8 cellular contexts compared by ENCODE assay signal in the genomic region with DNA sequence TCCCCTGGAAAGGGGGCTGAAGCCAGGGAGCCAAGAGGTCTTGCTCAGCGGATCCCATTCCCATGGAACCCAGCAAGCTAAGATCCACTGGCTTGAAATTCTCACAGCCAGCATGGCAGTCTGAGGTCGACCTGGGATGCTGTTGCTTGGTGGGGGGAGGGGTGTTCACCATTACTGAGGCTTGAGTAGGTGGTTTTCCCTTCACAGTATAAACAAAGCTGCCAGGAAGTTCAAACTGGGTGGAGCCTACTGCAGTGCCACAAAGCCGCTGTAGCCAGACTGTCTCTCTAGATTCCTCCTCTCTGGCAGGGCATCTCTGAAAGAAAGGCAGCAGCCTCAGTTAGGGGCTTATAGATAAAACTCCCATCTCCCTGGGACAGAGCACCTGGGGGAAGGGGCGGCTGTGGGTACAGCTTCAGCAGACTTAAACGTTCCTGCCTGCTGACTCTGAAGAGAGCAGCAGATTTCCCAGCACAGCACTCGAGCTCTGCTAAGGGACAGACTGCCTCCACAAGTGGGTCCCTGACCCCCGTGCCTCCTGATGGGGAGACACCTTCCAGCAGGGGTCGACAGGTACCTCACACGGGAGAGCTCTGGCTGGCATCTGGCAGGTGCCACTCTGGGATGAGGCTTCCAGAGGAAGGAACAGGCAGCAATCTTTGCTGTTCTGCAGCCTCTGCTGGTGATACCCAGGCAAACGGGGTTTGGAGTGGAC. TPM values are rescaled to one million over a fixed set of nuclear protein-coding genes. Genes with fewer than 3 reads are reported as not detected.
A peak's percentile ranks its signal among the peaks of the same experiment; 100 is the strongest.
DNase-seq lines count a peak whose midpoint lies in the region; ATAC-seq and TF ChIP-seq lines count a peak whose summit lies in the region.
"Not testable (repeated sequence)": the region's sequence is repeated elsewhere in the genome, so short reads cannot be mapped to it uniquely, and the experiment has no call there.

No MANE protein-coding gene starts in this region.

- not testable (repeated sequence) for H3K56ac ChIP-seq in mesendoderm (ENCODE audit: low read length)

- intact Hi-C loops in CD8-positive, alpha-beta T cell (cut with DNase I, micrococcal nuclease) = not testable (repeated sequence)
- intact Hi-C loops in activated CD4-positive, alpha-beta T cell treated with anti-CD3 and anti-CD28 coated beads, Interleukin-2, amount 10 ng/mL, durations not matched to agents 24 days and 14 days (cut with micrococcal nuclease) = loop anchor here (2.0 kb wide), 1 partner anchor 16 kb away; a partner anchor contains a TSS
- intact Hi-C loops in activated T-helper 1 cell treated with anti-CD3 and anti-CD28 coated beads, Interleukin-12 subunit alpha, Interleukin-12 subunit beta, Interleukin-2, Interleukin-4 antibody, amounts not matched to agents 30 ng/mL and 10 ng/mL and 1 ng/mL, durations not matched to agents 14 hours and 24 hours and 36 hours (cut with micrococcal nuclease) = loop anchor here (1.0 kb wide), 2 partner anchors 16 to 24 kb away; a partner anchor contains a TSS

- not testable (repeated sequence) for H3K9me3 ChIP-seq in CD8-positive, alpha-beta T cell (ENCODE audit: low read length); SK-N-MC (ENCODE audit: low read depth, low read length)

- not testable (repeated sequence) for H2BK15ac ChIP-seq in mesendoderm (replicated peaks; ENCODE audit: low read depth)

- H3K4me3 ChIP-seq in CD8-positive, alpha-beta T cell (ENCODE audit: low read depth, low read length) = peak overlapping the region; percentile 6
- peak overlapping the region; percentile 20 for H3K4me3 ChIP-seq in Jurkat, Clone E6-1 (ENCODE audit: low read length)
- H3K4me3 ChIP-seq in SK-N-MC; mesendoderm (ENCODE audit: low read length): not testable (repeated sequence)

- not testable (repeated sequence) for H2BK120ac ChIP-seq in mesendoderm (ENCODE audit: low read depth, low read length)

- not testable (repeated sequence) for H3K79me2 ChIP-seq in mesendoderm (ENCODE audit: control insufficient read depth, insufficient read depth, low read length)

- H3K4me1 ChIP-seq in CD8-positive, alpha-beta T cell (ENCODE audit: insufficient read depth, low read length) = peaks cover 15% of the 10 kb centered on the region
- H3K4me1 ChIP-seq in mesendoderm (ENCODE audit: control insufficient read depth, low read depth, low read length) = not testable (repeated sequence)

- CTCF ChIA-PET in CD8-positive, alpha-beta T cell (lab: Charles Lee) = interaction anchor here (1.8 kb wide), 1 partner anchor 9 kb away, joined by 9 read pairs; no protein-coding TSS in a partner anchor

- not testable (repeated sequence) for H3K9ac ChIP-seq in SK-N-MC (ENCODE audit: insufficient read length); mesendoderm (ENCODE audit: low read length)

- POLR2A ChIA-PET in CD8-positive, alpha-beta T cell (lab: Charles Lee) = interaction anchor here (0.6 to 2.3 kb wide), 3 partner anchors 9 to 339 kb away, joined by 3 to 6 read pairs (median 3); a partner anchor contains a TSS

- DNase-seq in CD8-positive, alpha-beta T cell = peak in 6 of 7 experiments; percentile 13 to 70 (median 36)
- peak; percentile 76 for DNase-seq in Jurkat, Clone E6-1 (ENCODE audit: low read depth, low spot score)
- DNase-seq in SK-N-MC (ENCODE audit: low read depth, low spot score) = not testable (repeated sequence)
- peak; percentile 84 for DNase-seq in activated CD4-positive, alpha-beta T cell treated with anti-CD3 and anti-CD28 coated beads, Interleukin-2, amount 10 ng/mL, durations not matched to agents 24 days and 14 days
- peak; percentile 41 for DNase-seq in activated T-helper 1 cell treated with anti-CD3 and anti-CD28 coated beads, Interleukin-12 subunit alpha, Interleukin-12 subunit beta, Interleukin-2, Interleukin-4 antibody, amounts not matched to agents 30 ng/mL and 10 ng/mL and 1 ng/mL, durations not matched to agents 14 hours and 24 hours and 36 hours (ENCODE audit: low spot score)
- peak; percentile 12 for DNase-seq in activated naive CD8-positive, alpha-beta T cell treated with anti-CD3 and anti-CD28 coated beads, Interleukin-2, amount 50 U/mL, for 24 hours
- DNase-seq in mesendoderm = peak; percentile 36
- DNase-seq in stimulated activated naive CD8-positive, alpha-beta T cell treated with anti-CD3 and anti-CD28 coated beads, Interleukin-15, amount 100 ng/mL, for 72 hours = peak; percentile 6 to 50

- not testable (repeated sequence) for H3K79me1 ChIP-seq in mesendoderm (ENCODE audit: low read length)

- not testable (repeated sequence) for H3K23ac ChIP-seq in mesendoderm (ENCODE audit: low read length)

- ATAC-seq in CD8-positive, alpha-beta T cell = peak; percentile 66
- not testable (repeated sequence) for ATAC-seq in activated naive CD8-positive, alpha-beta T cell treated with anti-CD3 and anti-CD28 coated beads, Interleukin-2, amount 50 U/mL, for 24 hours
- ATAC-seq in stimulated activated naive CD8-positive, alpha-beta T cell treated with anti-CD3 and anti-CD28 coated beads, Interleukin-15, amount 100 ng/mL, for 72 hours = peak; percentile 81

- H3K36me3 ChIP-seq in CD8-positive, alpha-beta T cell (ENCODE audit: insufficient read depth, low read length); SK-N-MC (ENCODE audit: insufficient read depth, low read length); mesendoderm (ENCODE audit: control insufficient read depth, insufficient read depth, low read length): not testable (repeated sequence)

- H4K5ac ChIP-seq in mesendoderm (ENCODE audit: low read length) = not testable (repeated sequence)

- H4K8ac ChIP-seq in mesendoderm (ENCODE audit: low read depth, low read length) = not testable (repeated sequence)

- H3K36me3 Mint-ChIP-seq in CD8-positive, alpha-beta T cell = peaks cover 29% of the 10 kb centered on the region
- H3K36me3 Mint-ChIP-seq in activated CD4-positive, alpha-beta T cell treated with anti-CD3 and anti-CD28 coated beads, Interleukin-2, amount 10 ng/mL, durations not matched to agents 24 days and 14 days (ENCODE audit: low read depth) = peaks cover 16% of the 10 kb centered on the region
- H3K36me3 Mint-ChIP-seq in activated T-helper 1 cell treated with anti-CD3 and anti-CD28 coated beads, Interleukin-12 subunit alpha, Interleukin-12 subunit beta, Interleukin-2, Interleukin-4 antibody, amounts not matched to agents 30 ng/mL and 10 ng/mL and 1 ng/mL, durations not matched to agents 14 hours and 24 hours and 36 hours (ENCODE audit: low read depth) = peaks cover 17% of the 10 kb centered on the region
- peaks cover 15% of the 10 kb centered on the region for H3K36me3 Mint-ChIP-seq in activated naive CD8-positive, alpha-beta T cell treated with anti-CD3 and anti-CD28 coated beads, Interleukin-2, amount 50 U/mL, for 24 hours (ENCODE audit: low read depth)

- H3K9me3 Mint-ChIP-seq in CD8-positive, alpha-beta T cell = peaks cover 29% of the 10 kb centered on the region
- H3K9me3 Mint-ChIP-seq in activated CD4-positive, alpha-beta T cell treated with anti-CD3 and anti-CD28 coated beads, Interleukin-2, amount 10 ng/mL, durations not matched to agents 24 days and 14 days = peaks cover 29% of the 10 kb centered on the region
- peaks cover 47% of the 10 kb centered on the region for H3K9me3 Mint-ChIP-seq in activated T-helper 1 cell treated with anti-CD3 and anti-CD28 coated beads, Interleukin-12 subunit alpha, Interleukin-12 subunit beta, Interleukin-2, Interleukin-4 antibody, amounts not matched to agents 30 ng/mL and 10 ng/mL and 1 ng/mL, durations not matched to agents 14 hours and 24 hours and 36 hours
- H3K9me3 Mint-ChIP-seq in activated naive CD8-positive, alpha-beta T cell treated with anti-CD3 and anti-CD28 coated beads, Interleukin-2, amount 50 U/mL, for 24 hours = peaks cover 31% of the 10 kb centered on the region
- H3K9me3 Mint-ChIP-seq in stimulated activated naive CD8-positive, alpha-beta T cell treated with anti-CD3 and anti-CD28 coated beads, Interleukin-15, amount 100 ng/mL, for 72 hours = peaks cover 23 to 39% of the 10 kb centered on the region in 2 donors

- not testable (repeated sequence) for H2BK5ac ChIP-seq in mesendoderm (ENCODE audit: low read length)

- H3K27me3 Mint-ChIP-seq in CD8-positive, alpha-beta T cell (ENCODE audit: low read depth); activated naive CD8-positive, alpha-beta T cell treated with anti-CD3 and anti-CD28 coated beads, Interleukin-2, amount 50 U/mL, for 24 hours; stimulated activated naive CD8-positive, alpha-beta T cell treated with anti-CD3 and anti-CD28 coated beads, Interleukin-15, amount 100 ng/mL, for 72 hours: not testable (repeated sequence)
- peaks cover 22% of the 10 kb centered on the region for H3K27me3 Mint-ChIP-seq in activated CD4-positive, alpha-beta T cell treated with anti-CD3 and anti-CD28 coated beads, Interleukin-2, amount 10 ng/mL, durations not matched to agents 24 days and 14 days
- H3K27me3 Mint-ChIP-seq in activated T-helper 1 cell treated with anti-CD3 and anti-CD28 coated beads, Interleukin-12 subunit alpha, Interleukin-12 subunit beta, Interleukin-2, Interleukin-4 antibody, amounts not matched to agents 30 ng/mL and 10 ng/mL and 1 ng/mL, durations not matched to agents 14 hours and 24 hours and 36 hours (ENCODE audit: insufficient read depth) = peaks cover 16% of the 10 kb centered on the region

- H3K4ac ChIP-seq in mesendoderm (ENCODE audit: low read depth, low read length) = not testable (repeated sequence)

- H3K27ac Mint-ChIP-seq in CD8-positive, alpha-beta T cell = peak overlapping the region; percentile 79
- H3K27ac Mint-ChIP-seq in activated CD4-positive, alpha-beta T cell treated with anti-CD3 and anti-CD28 coated beads, Interleukin-2, amount 10 ng/mL, durations not matched to agents 24 days and 14 days = peak overlapping the region; percentile 55
- H3K27ac Mint-ChIP-seq in activated T-helper 1 cell treated with anti-CD3 and anti-CD28 coated beads, Interleukin-12 subunit alpha, Interleukin-12 subunit beta, Interleukin-2, Interleukin-4 antibody, amounts not matched to agents 30 ng/mL and 10 ng/mL and 1 ng/mL, durations not matched to agents 14 hours and 24 hours and 36 hours; activated naive CD8-positive, alpha-beta T cell treated with anti-CD3 and anti-CD28 coated beads, Interleukin-2, amount 50 U/mL, for 24 hours: not testable (repeated sequence)
- peak overlapping the region in 1 of 2 donors; percentile 70 for H3K27ac Mint-ChIP-seq in stimulated activated naive CD8-positive, alpha-beta T cell treated with anti-CD3 and anti-CD28 coated beads, Interleukin-15, amount 100 ng/mL, for 72 hours

- H3K27me3 ChIP-seq in CD8-positive, alpha-beta T cell (ENCODE audit: insufficient read depth, low read length); mesendoderm (ENCODE audit: insufficient read depth, low read length, poor library complexity): not testable (repeated sequence)

- H3K18ac ChIP-seq in mesendoderm (ENCODE audit: low read length) = not testable (repeated sequence)

- not testable (repeated sequence) for TF ChIP-seq CTCF in CD8-positive, alpha-beta T cell (IDR thresholded peaks at IDR 0.05)

- not testable (repeated sequence) for H3K27ac ChIP-seq in CD8-positive, alpha-beta T cell (ENCODE audit: low read depth, low read length); mesendoderm (ENCODE audit: low read depth, low read length)
- peak overlapping the region; percentile 98 for H3K27ac ChIP-seq in SK-N-MC

- H3K4me2 ChIP-seq in mesendoderm (ENCODE audit: low read length) = not testable (repeated sequence)

- H3K4me3 Mint-ChIP-seq in CD8-positive, alpha-beta T cell = peak overlapping the region; percentile 18
- H3K4me3 Mint-ChIP-seq in activated CD4-positive, alpha-beta T cell treated with anti-CD3 and anti-CD28 coated beads, Interleukin-2, amount 10 ng/mL, durations not matched to agents 24 days and 14 days = peak overlapping the region; percentile 32
- H3K4me3 Mint-ChIP-seq in activated T-helper 1 cell treated with anti-CD3 and anti-CD28 coated beads, Interleukin-12 subunit alpha, Interleukin-12 subunit beta, Interleukin-2, Interleukin-4 antibody, amounts not matched to agents 30 ng/mL and 10 ng/mL and 1 ng/mL, durations not matched to agents 14 hours and 24 hours and 36 hours = peak overlapping the region; percentile 11
- not testable (repeated sequence) for H3K4me3 Mint-ChIP-seq in activated naive CD8-positive, alpha-beta T cell treated with anti-CD3 and anti-CD28 coated beads, Interleukin-2, amount 50 U/mL, for 24 hours
- peak overlapping the region in 1 of 2 donors; percentile 13 for H3K4me3 Mint-ChIP-seq in stimulated activated naive CD8-positive, alpha-beta T cell treated with anti-CD3 and anti-CD28 coated beads, Interleukin-15, amount 100 ng/mL, for 72 hours

- peaks cover 29% of the 10 kb centered on the region for H3K4me1 Mint-ChIP-seq in CD8-positive, alpha-beta T cell (ENCODE audit: low read depth)
- H3K4me1 Mint-ChIP-seq in activated CD4-positive, alpha-beta T cell treated with anti-CD3 and anti-CD28 coated beads, Interleukin-2, amount 10 ng/mL, durations not matched to agents 24 days and 14 days = peaks cover 23% of the 10 kb centered on the region
- H3K4me1 Mint-ChIP-seq in activated T-helper 1 cell treated with anti-CD3 and anti-CD28 coated beads, Interleukin-12 subunit alpha, Interleukin-12 subunit beta, Interleukin-2, Interleukin-4 antibody, amounts not matched to agents 30 ng/mL and 10 ng/mL and 1 ng/mL, durations not matched to agents 14 hours and 24 hours and 36 hours (ENCODE audit: low read depth) = peaks cover 30% of the 10 kb centered on the region
- H3K4me1 Mint-ChIP-seq in activated naive CD8-positive, alpha-beta T cell treated with anti-CD3 and anti-CD28 coated beads, Interleukin-2, amount 50 U/mL, for 24 hours = peaks cover 13% of the 10 kb centered on the region
- H3K4me1 Mint-ChIP-seq in stimulated activated naive CD8-positive, alpha-beta T cell treated with anti-CD3 and anti-CD28 coated beads, Interleukin-15, amount 100 ng/mL, for 72 hours = peaks cover 15% of the 10 kb centered on the region

- H2AK5ac ChIP-seq in mesendoderm (ENCODE audit: low read length) = not testable (repeated sequence)

- no CpG with 5 or more reads among the region's 10 CpGs for WGBS in mesendoderm (ENCODE audit: extremely low coverage, insufficient coverage, low lambda C conversion rate)

RNA-seq across cellular contexts. Expression of a gene that starts 15.8 kb away (rescaled TPM):
- total RNA-seq in CD8-positive, alpha-beta T cell = 1 to 10 TPM; 3.6 to 3.8 TPM
- polyA plus RNA-seq in Jurkat, Clone E6-1 (2012; ENCODE audit: insufficient read depth, insufficient read length) = 2.3 TPM
- total RNA-seq in activated CD4-positive, alpha-beta T cell treated with anti-CD3 and anti-CD28 coated beads, Interleukin-2, amount 10 ng/mL, durations not matched to agents 24 days and 14 days = 1.1 and 1.5 TPM in 2 replicates
- total RNA-seq in activated T-helper 1 cell treated with anti-CD3 and anti-CD28 coated beads, Interleukin-12 subunit alpha, Interleukin-12 subunit beta, Interleukin-2, Interleukin-4 antibody, amounts not matched to agents 30 ng/mL and 10 ng/mL and 1 ng/mL, durations not matched to agents 14 hours and 24 hours and 36 hours = 0.51 and 1.2 TPM in 2 replicates
- 1.3 TPM for polyA plus RNA-seq in mesendoderm (2013, experiment 1 of 2)
- 1.1 TPM for polyA plus RNA-seq in mesendoderm (2013, experiment 2 of 2)

RNA-seq across cellular contexts. Expression of a gene that starts 15.8 kb away (rescaled TPM):
- total RNA-seq in CD8-positive, alpha-beta T cell = 10 to 100 TPM; 24.6 to 25.9 TPM
- 11.1 TPM for polyA plus RNA-seq in Jurkat, Clone E6-1 (2012; ENCODE audit: insufficient read depth, insufficient read length)
- 8.7 and 9.5 TPM in 2 replicates for total RNA-seq in activated CD4-positive, alpha-beta T cell treated with anti-CD3 and anti-CD28 coated beads, Interleukin-2, amount 10 ng/mL, durations not matched to agents 24 days and 14 days
- 9.6 and 14.6 TPM in 2 replicates for total RNA-seq in activated T-helper 1 cell treated with anti-CD3 and anti-CD28 coated beads, Interleukin-12 subunit alpha, Interleukin-12 subunit beta, Interleukin-2, Interleukin-4 antibody, amounts not matched to agents 30 ng/mL and 10 ng/mL and 1 ng/mL, durations not matched to agents 14 hours and 24 hours and 36 hours
- polyA plus RNA-seq in mesendoderm (2013, experiment 1 of 2) = 4.9 TPM
- 5.0 TPM for polyA plus RNA-seq in mesendoderm (2013, experiment 2 of 2)
